11 cellular contexts compared by ENCODE assay signal in the genomic region with DNA sequence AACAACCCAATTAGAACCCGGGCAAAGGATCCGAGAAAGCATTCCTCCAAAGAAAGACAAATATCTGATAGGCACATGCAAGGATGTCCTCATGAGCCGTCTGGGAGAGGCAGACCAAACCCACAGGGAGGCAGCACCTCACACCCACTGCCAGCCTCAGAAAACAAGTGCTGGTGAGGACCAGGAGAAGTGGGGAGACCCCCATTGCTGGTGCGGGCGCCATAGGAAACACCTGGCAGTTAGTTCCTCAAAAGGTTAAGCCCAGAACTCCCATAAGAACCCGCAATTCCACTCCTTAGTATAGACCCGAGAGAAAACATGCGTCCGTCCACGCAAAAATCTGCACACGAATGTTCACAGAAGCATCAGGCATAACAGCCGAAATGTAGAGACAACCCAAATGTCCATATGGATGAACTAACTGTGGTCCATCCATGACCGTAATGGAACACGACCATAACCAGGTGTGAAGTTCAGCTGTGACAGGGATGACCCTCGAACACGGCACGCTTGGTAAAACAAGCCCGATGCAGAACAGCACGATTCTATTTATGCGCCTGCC. TPM values are rescaled to one million over a fixed set of nuclear protein-coding genes. Genes with fewer than 3 reads are reported as not detected.
DNase-seq lines count a peak whose midpoint lies in the region; ATAC-seq and TF ChIP-seq lines count a peak whose summit lies in the region.
"Had no signal": no experiment of that assay in that cellular context is flagged by ENCODE, and none has a peak within 500 bp of the region (broad histone marks: within the 10 kb centered on the region; RNA-seq: fewer than 3 reads in every experiment).

No MANE protein-coding gene starts in this region.

- no peaks in the 10 kb centered on the region for H3K9me2 ChIP-seq in hepatocyte (replicated peaks; ENCODE audit: insufficient read depth)

- no peak for TF ChIP-seq POLR2A in stomach (IDR thresholded peaks at IDR 0.05)

- H4K20me1 ChIP-seq in hepatocyte (ENCODE audit: insufficient read depth, poor library complexity, severe bottlenecking): peaks cover 94% of the 10 kb centered on the region

- peaks cover 71% of the 10 kb centered on the region for H3K4me1 Mint-ChIP-seq in activated T-cell treated with anti-CD3 and anti-CD28 coated beads, Interleukin-2, amount 50 U/mL, for 24 hours (ENCODE audit: low read depth)

- no peaks in the 10 kb centered on the region for H3K9me3 Mint-ChIP-seq in activated T-cell treated with anti-CD3 and anti-CD28 coated beads, Interleukin-2, amount 50 U/mL, for 24 hours

- no peak for DNase-seq in activated T-cell treated with anti-CD3 and anti-CD28 coated beads, Interleukin-2, amount 50 U/mL, for 24 hours
- no peak for DNase-seq in activated T-cell treated with anti-CD3 and anti-CD28 coated beads, Interleukin-2, amount 50 U/mL, for 1 hour
- DNase-seq in UCSD-AML1 (lab: John Stamatoyannopoulos, UW; ENCODE audit: unreplicated experiment): peak; percentile 28
- no peak for DNase-seq in hepatocyte (ENCODE audit: low spot score)
- no peak for DNase-seq in stomach
- DNase-seq: ACHN, activated gamma-delta T cell, NCI-H2029 had no signal

- peak overlapping the region; percentile 84 for H3K27ac Mint-ChIP-seq in activated T-cell treated with anti-CD3 and anti-CD28 coated beads, Interleukin-2, amount 50 U/mL, for 24 hours

- TF ChIP-seq CTCF in hepatocyte (IDR thresholded peaks at IDR 0.05; ENCODE audit: poor library complexity): no peak
- TF ChIP-seq CTCF in stomach (IDR thresholded peaks at IDR 0.05): no peak

- H3K4me3 Mint-ChIP-seq in activated T-cell treated with anti-CD3 and anti-CD28 coated beads, Interleukin-2, amount 50 U/mL, for 24 hours: no peak overlapping the region

- peak overlapping the region; percentile 26 for H3K27ac ChIP-seq in hepatocyte
- peak overlapping the region in 3 of 5 donors; percentile 73 to 78 (median 74) for H3K27ac ChIP-seq in stomach

- WGBS in hepatocyte (ENCODE audit: low lambda C conversion rate, missing lambda C conversion rate): 92% methylated on average over 20 of the region's 20 CpGs
- WGBS in stomach, 5 donors: 63 to 72% (median 68%) methylated on average over 20 of the region's 20 CpGs

- peaks cover 47% of the 10 kb centered on the region for H3K36me3 Mint-ChIP-seq in activated T-cell treated with anti-CD3 and anti-CD28 coated beads, Interleukin-2, amount 50 U/mL, for 24 hours (ENCODE audit: low read depth)

- H3K27me3 Mint-ChIP-seq in activated T-cell treated with anti-CD3 and anti-CD28 coated beads, Interleukin-2, amount 50 U/mL, for 24 hours: no peaks in the 10 kb centered on the region

- no peaks in the 10 kb centered on the region for H3K36me3 ChIP-seq in hepatocyte (replicated peaks; ENCODE audit: insufficient read depth, low read depth)
- H3K36me3 ChIP-seq in stomach: peaks cover 0 to 19% (median 2%) of the 10 kb centered on the region in 4 donors

- no peak overlapping the region for H3K4me2 ChIP-seq in hepatocyte

- H3K4me3 ChIP-seq in hepatocyte (no peak overlapping the region), stomach (no peak overlapping the region)

- ATAC-seq in GM18519 (IDR thresholded peaks at IDR 0.05; ENCODE audit: low FRiP score, unreplicated experiment) (no peak), GM19351 (IDR thresholded peaks at IDR 0.05; ENCODE audit: unreplicated experiment) (no peak), HG02973 (IDR thresholded peaks at IDR 0.05; ENCODE audit: unreplicated experiment) (no peak)

- H2AFZ ChIP-seq in hepatocyte: no peak overlapping the region

- peaks cover 97% of the 10 kb centered on the region for H3K79me2 ChIP-seq in hepatocyte

- intact Hi-C loops in stomach (cut with DNase I; ENCODE audit: low total_unique reads): no loop called here

- H3K9me3 ChIP-seq in hepatocyte (ENCODE audit: low read depth) (no peaks in the 10 kb centered on the region), stomach (no peaks in the 10 kb centered on the region)

- H3K27me3 ChIP-seq in hepatocyte (no peaks in the 10 kb centered on the region), stomach (no peaks in the 10 kb centered on the region)

- H3K4me1 ChIP-seq in hepatocyte (ENCODE audit: insufficient read depth) (peaks cover 53% of the 10 kb centered on the region), stomach (peaks cover 80 to 100% (median 95%) of the 10 kb centered on the region in 4 donors)

- TF ChIP-seq EP300 in stomach (IDR thresholded peaks at IDR 0.05): no peak

RNA-seq across cellular contexts. Expression of a gene that starts 7.9 kb away (rescaled TPM):
- total RNA-seq in hepatocyte (14.5 and 23.5 TPM in 2 replicates), stomach (10 to 100 TPM in 4 of 5 donors, 1 to 10 TPM in 1; 2.7 to 77.3 (median 30.3) TPM)
- polyA plus RNA-seq in hepatocyte (24.9 and 27.2 TPM in 2 replicates), stomach (10 to 100 TPM; 22.4 to 29.6 (median 24.8) TPM)

RNA-seq across cellular contexts. Expression of a gene that starts 27.9 kb away (rescaled TPM):
- total RNA-seq in hepatocyte (38.3 and 46.6 TPM in 2 replicates), stomach (10 to 100 TPM; 13.4 to 77.0 (median 62.9) TPM)
- polyA plus RNA-seq in hepatocyte (60.2 and 74.3 TPM in 2 replicates), stomach (10 to 100 TPM; 31.9 to 44.7 (median 36.5) TPM)
